In the genomic region with DNA sequence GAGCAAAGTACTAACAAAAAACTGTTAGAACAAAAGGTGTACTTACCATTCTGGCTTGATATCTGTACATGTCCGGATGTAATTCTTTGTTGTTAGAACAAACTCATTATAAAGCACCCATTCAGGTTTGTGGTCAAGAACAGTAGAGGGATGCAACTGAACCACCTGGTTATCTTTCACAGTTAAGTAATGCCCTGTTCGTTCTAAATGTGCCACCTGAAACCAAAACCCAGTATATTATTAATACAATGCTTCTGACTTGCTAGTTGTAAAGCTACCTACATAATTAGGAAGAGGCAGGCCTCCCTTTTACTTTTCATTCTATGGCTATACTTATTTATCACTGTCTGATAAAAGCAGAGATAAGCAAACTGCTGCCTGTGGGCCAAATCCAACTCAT, we compare ENCODE assay signal across 18 cellular contexts. TPM values are rescaled to one million over a fixed set of nuclear protein-coding genes. Genes with fewer than 3 reads are reported as not detected.
DNase-seq lines count a peak whose midpoint lies in the region; ATAC-seq and TF ChIP-seq lines count a peak whose summit lies in the region.
"Had no signal": no experiment of that assay in that cellular context is flagged by ENCODE, and none has a peak within 500 bp of the region (broad histone marks: within the 10 kb centered on the region; RNA-seq: fewer than 3 reads in every experiment).

No MANE protein-coding gene starts in this region.

- no peaks in the 10 kb centered on the region for H3K27me3 ChIP-seq in PC-9 (ENCODE audit: insufficient read depth, low read depth)
- H3K27me3 ChIP-seq: spleen, tibial artery had no signal

- TF ChIP-seq CTCF in PC-9 (conservative IDR thresholded peaks at IDR 0.05): no peak

- peaks cover 63% of the 10 kb centered on the region for H3K36me3 ChIP-seq in PC-9 (ENCODE audit: low read depth)

- peaks cover 32% of the 10 kb centered on the region for H3K79me2 ChIP-seq in PC-9 (ENCODE audit: low read depth)

- BruUV-seq in PC-9 (replicated peaks; lab: Mats Ljungman, UMichigan): no TSS peak

- no peak overlapping the region for H3K4me2 ChIP-seq in PC-9

- peak; percentile 85 for ATAC-seq in GM18511 (IDR thresholded peaks at IDR 0.05; ENCODE audit: unreplicated experiment)
- ATAC-seq in GM19025 (IDR thresholded peaks at IDR 0.05; ENCODE audit: low read depth, unreplicated experiment): peak; percentile 97
- ATAC-seq in HG02623 (IDR thresholded peaks at IDR 0.05; ENCODE audit: unreplicated experiment): peak; percentile 71
- peak; percentile 76 for ATAC-seq in HG03432 (IDR thresholded peaks at IDR 0.05; ENCODE audit: unreplicated experiment)
- no peak for ATAC-seq in GM21529 (IDR thresholded peaks at IDR 0.05; ENCODE audit: unreplicated experiment)
- ATAC-seq: activated CD8-positive, alpha-beta memory T cell treated with anti-CD3 and anti-CD28 coated beads, Interleukin-2, amount 10 ng/mL, durations not matched to agents 7 days and 5 days; CD8-positive, alpha-beta T cell had no signal

- H3K9me3 ChIP-seq in PC-9 (ENCODE audit: insufficient read depth, low read depth): no peaks in the 10 kb centered on the region; the same call in 1 of the 2 replicates
- H3K9me3 ChIP-seq: spleen, tibial artery had no signal

- DNase-seq in PC-9: no peak
- DNase-seq in DMS114 treated with DMSO at 0.1 percent for 48 hours (lab: John Stamatoyannopoulos, UW; ENCODE audit: unreplicated experiment): no peak
- DNase-seq in HuH-7.5 (ENCODE audit: low spot score): no peak
- DNase-seq: activated CD4-positive, alpha-beta T cell treated with anti-CD3 and anti-CD28 coated beads for 1 hour; activated CD8-positive, alpha-beta memory T cell treated with anti-CD3 and anti-CD28 coated beads, Interleukin-2, amount 10 ng/mL, durations not matched to agents 7 days and 5 days; activated effector memory CD4-positive, alpha-beta T cell treated with anti-CD3 and anti-CD28 coated beads, Interleukin-2, amount 50 U/mL, for 16 hours; anterior cingulate cortex; CD8-positive, alpha-beta T cell; NCI-H2029; NCI-H524; SHP77 treated with DMSO at 0.1 percent for 48 hours; spleen; tibial artery had no signal

- H3K27ac ChIP-seq in PC-9: no peak overlapping the region
- H3K27ac ChIP-seq: spleen, tibial artery had no signal

- H3K4me3 ChIP-seq in PC-9: no peak overlapping the region
- H3K4me3 ChIP-seq: spleen, tibial artery had no signal

- H3K4me1 ChIP-seq in PC-9 (replicated peaks; ENCODE audit: insufficient read depth): no peaks in the 10 kb centered on the region
- H3K4me1 ChIP-seq: spleen, tibial artery had no signal

- CTCF ChIA-PET in PC-9 (lab: Charles Lee): no interaction called here

- POLR2A ChIA-PET in PC-9 (lab: Charles Lee; ENCODE audit: unreplicated experiment): no interaction called here

- intact Hi-C loops in PC-9 (cut with micrococcal nuclease; ENCODE audit: unreplicated experiment): no loop called here

- H2AFZ ChIP-seq in PC-9: no peak overlapping the region

- no peaks in the 10 kb centered on the region for H3K9me2 ChIP-seq in PC-9 (ENCODE audit: insufficient read depth)

- peaks cover 50% of the 10 kb centered on the region; the same call in 1 of the 2 replicates for H3F3A ChIP-seq in PC-9 (ENCODE audit: insufficient read depth, low read depth)

- H4K20me1 ChIP-seq in PC-9 (ENCODE audit: insufficient read depth): peaks cover 23% of the 10 kb centered on the region

RNA-seq across cellular contexts. Expression of gene DHX15, which starts 54.8 kb away (rescaled TPM):
- total RNA-seq in PC-9 (2021): 134 and 157 TPM in 2 replicates
